1 cellular context compared by ENCODE assay signal in genomic region chr20:50292324-50293243, GRCh38.
TF ChIP-seq lines count a peak whose summit lies in the region.

No MANE protein-coding gene starts in this region.

TF ChIP-seq in HepG2, 621 proteins besides CTCF, POLR2A, EP300 and RAD21 (continued from another document):
- TF ChIP-seq ZXDC (CRISPR knock-in tag; IDR thresholded peaks at IDR 0.05) (peak; percentile 90; the same call in 1 of the 2 replicates), AKAP8 (CRISPR knock-in tag; IDR thresholded peaks at IDR 0.05) (peak; percentile 64; the same call in 1 of the 2 replicates), MXD1 (CRISPR knock-in tag; IDR thresholded peaks at IDR 0.05) (peak; percentile 50; the same call in 1 of the 2 replicates), ZNF225 (CRISPR knock-in tag; IDR thresholded peaks at IDR 0.05) (peak; percentile 95; the same call in 1 of the 2 replicates), UBTF (CRISPR knock-in tag; IDR thresholded peaks at IDR 0.05) (peak; percentile 92), ZNF547 (CRISPR knock-in tag; IDR thresholded peaks at IDR 0.05) (peak; percentile 97), MYPOP (CRISPR knock-in tag; IDR thresholded peaks at IDR 0.05) (peak; percentile 94), ZNF879 (CRISPR knock-in tag; IDR thresholded peaks at IDR 0.05) (0 out of 2 replicates have a peak, but pooled peaks have one; percentile 63), HOXA3 (CRISPR knock-in tag; IDR thresholded peaks at IDR 0.05) (peak; percentile 97), IRF9 (CRISPR knock-in tag; IDR thresholded peaks at IDR 0.05; ENCODE audit: borderline replicate concordance) (peak; percentile 95; the same call in 1 of the 2 replicates), GATAD2A (CRISPR knock-in tag; IDR thresholded peaks at IDR 0.05) (peak; percentile 99), BCL6 (CRISPR knock-in tag; IDR thresholded peaks at IDR 0.05) (peak; percentile 92), ZNF724P (CRISPR knock-in tag; IDR thresholded peaks at IDR 0.05; ENCODE audit: borderline replicate concordance) (peak; percentile 26; the same call in 1 of the 2 replicates), ZNF235 (CRISPR knock-in tag; IDR thresholded peaks at IDR 0.05; ENCODE audit: borderline replicate concordance) (0 out of 2 replicates have a peak, but pooled peaks have one; percentile 29), ATF3 (CRISPR knock-in tag; IDR thresholded peaks at IDR 0.05) (peak; percentile 98), ZC3H13 (CRISPR knock-in tag; IDR thresholded peaks at IDR 0.05) (peak; percentile 6; the same call in 1 of the 2 replicates), DNMT3B (CRISPR knock-in tag; conservative IDR thresholded peaks at IDR 0.05) (peak; percentile 96; the same call in 1 of the 2 replicates), ZBTB2 (CRISPR knock-in tag; IDR thresholded peaks at IDR 0.05; ENCODE audit: low read depth) (peak; percentile 57; the same call in 1 of the 2 replicates), ZNF740 (CRISPR knock-in tag; IDR thresholded peaks at IDR 0.05) (peak; percentile 72; the same call in 1 of the 2 replicates)
TF ChIP-seq in HepG2: peak in this region for 455.
